In the genomic region with DNA sequence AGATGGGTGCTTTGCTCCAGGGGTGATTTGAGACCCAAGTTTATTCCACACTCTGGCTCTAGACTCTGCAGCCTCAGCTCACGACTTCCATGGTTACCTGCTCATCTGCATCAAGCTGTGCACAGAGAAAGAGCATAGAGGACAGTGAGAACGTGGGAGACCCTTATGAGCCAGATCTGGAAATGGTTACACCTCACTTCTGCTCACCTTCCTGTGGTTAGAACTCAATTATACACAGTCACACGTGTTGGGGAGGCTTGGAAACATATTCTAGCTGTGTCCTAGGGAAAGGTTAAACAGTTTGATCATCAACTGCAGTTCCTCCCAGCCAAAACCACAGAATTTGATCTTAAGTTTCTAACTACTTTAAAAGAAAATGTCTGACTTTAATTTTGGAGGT, we compare ENCODE assay signal across 20 cellular contexts. TPM values are rescaled to one million over a fixed set of nuclear protein-coding genes. Genes with fewer than 3 reads are reported as not detected.
DNase-seq lines count a peak whose midpoint lies in the region; ATAC-seq, FAIRE-seq and TF ChIP-seq lines count a peak whose summit lies in the region.
"Had no signal": no experiment of that assay in that cellular context is flagged by ENCODE, and none has a peak within 500 bp of the region (broad histone marks: within the 10 kb centered on the region; RNA-seq: fewer than 3 reads in every experiment).

No MANE protein-coding gene starts in this region.

- peaks cover 0 to 22% (median 9%) of the 10 kb centered on the region in 4 donors for H3K36me3 ChIP-seq in liver (ENCODE audit: control insufficient read depth in 4 of 4, insufficient read depth in 3 of 4, low read depth in 1 of 4, low read length in 3 of 4)
- H3K36me3 ChIP-seq in HepG2 (replicated peaks in 1 of 2; ENCODE audit: control insufficient read depth in 1 of 2, insufficient read depth in 2 of 2, low read length in 2 of 2) = no peaks in the 10 kb centered on the region
- no peaks in the 10 kb centered on the region for H3K36me3 ChIP-seq in K562 (ENCODE audit: control insufficient read depth, insufficient read depth, low read length)
- H3K36me3 ChIP-seq: BLaER1 treated with 17β-estradiol and CSF1 and Interleukin-3, amounts not matched to agents 10 nM and 100 nM; Peyer's patch had no signal

- peak overlapping the region; percentile 69 to 70 for H3K9ac ChIP-seq in liver (ENCODE audit: low read depth in 1 of 2, low read length in 2 of 2)
- H3K9ac ChIP-seq in HepG2 (ENCODE audit: insufficient read depth, low read depth, low read length) = no peak overlapping the region
- no peak overlapping the region for H3K9ac ChIP-seq in K562 (ENCODE audit: insufficient read depth in 1 of 2, low read depth in 2 of 2, low read length in 2 of 2)
- H3K9ac ChIP-seq: BLaER1 treated with 17β-estradiol and CSF1 and Interleukin-3, amounts not matched to agents 10 nM and 100 nM; GM23248; KMS-11 had no signal

- peaks cover 4% of the 10 kb centered on the region for H3K27me3 Mint-ChIP-seq in T-helper 1 cell treated with Interleukin-12 subunit alpha and Interleukin-12 subunit beta and Interleukin-4 antibody, amounts not matched to agents 30 μg/mL and 1 μg/mL, for 36 hours (ENCODE audit: low read depth)
- peaks cover 6 to 22% of the 10 kb centered on the region in 2 donors for H3K27me3 Mint-ChIP-seq in stimulated activated naive B cell treated with anti-CD40 and anti-IgM and Interleukin-4, amounts not matched to agents 10 μg/mL and 1 μg/mL and 100 μg/mL, for 72 hours

- no peaks in the 10 kb centered on the region for H3K27me3 ChIP-seq in liver (ENCODE audit: control insufficient read depth in 4 of 4, insufficient read depth in 4 of 4, low read length in 3 of 4)
- H3K27me3 ChIP-seq in HepG2 (ENCODE audit: control insufficient read depth in 1 of 2, insufficient read depth in 2 of 2, low read length in 2 of 2) = no peaks in the 10 kb centered on the region
- peaks cover 7 to 22% of the 10 kb centered on the region in 2 experiments; a peak in 3 of 5 replicates for H3K27me3 ChIP-seq in K562 (ENCODE audit: control insufficient read depth in 2 of 2, insufficient read depth in 2 of 2, low read length in 2 of 2)
- H3K27me3 ChIP-seq: BLaER1 treated with 17β-estradiol and CSF1 and Interleukin-3, amounts not matched to agents 10 nM and 100 nM; Peyer's patch had no signal

- H3K4me1 ChIP-seq in liver (ENCODE audit: control insufficient read depth in 4 of 4, insufficient read depth in 4 of 4, low read length in 3 of 4) (peaks cover 3 to 65% (median 43%) of the 10 kb centered on the region in 4 donors), HepG2 (ENCODE audit: insufficient read depth, low read length) (peaks cover 20% of the 10 kb centered on the region), K562 (replicated peaks in 1 of 2; ENCODE audit: control insufficient read depth in 2 of 2, insufficient read depth in 2 of 2, low read length in 2 of 2) (peaks cover 0 to 7% of the 10 kb centered on the region in 2 experiments; a peak in 2 of 5 replicates)
- H3K4me1 ChIP-seq: Peyer's patch had no signal

- TF ChIP-seq RAD21 in liver (IDR thresholded peaks at IDR 0.05) (no peak), HepG2 (CRISPR knock-in tag; IDR thresholded peaks at IDR 0.05) (no peak), K562 (CRISPR knock-in tag; conservative IDR thresholded peaks at IDR 0.05 in 1 of 2, IDR thresholded peaks at IDR 0.05 in 1 of 2) (no peak)

- H3K9me3 ChIP-seq in liver (ENCODE audit: control insufficient read depth in 4 of 4, low read length in 3 of 4) (no peaks in the 10 kb centered on the region), HepG2 (ENCODE audit: low read length) (no peaks in the 10 kb centered on the region), K562 (replicated peaks; ENCODE audit: control insufficient read depth, insufficient read depth, low read depth, low read length) (no peaks in the 10 kb centered on the region)
- H3K9me3 ChIP-seq: Peyer's patch had no signal

- H3K27ac ChIP-seq in liver (ENCODE audit: low read depth in 1 of 2, low read length in 2 of 2) (peak overlapping the region; percentile 48 to 82), HepG2 (ENCODE audit: extremely low read length, insufficient read depth, low read length) (no peak overlapping the region), K562 (ENCODE audit: extremely low read depth, low read depth, low read length) (no peak overlapping the region)
- H3K27ac ChIP-seq: BLaER1 treated with 17β-estradiol and CSF1 and Interleukin-3, amounts not matched to agents 10 nM and 100 nM; GM23248; HL-60; KMS-11; Peyer's patch had no signal

- CTCF ChIA-PET in HepG2 (lab: Yijun Ruan, JAX; ENCODE audit: low intra/inter-chr PET ratio, low total read pairs) = no interaction called here
- CTCF ChIA-PET in K562 (lab: Yijun Ruan, JAX; ENCODE audit: low intra/inter-chr PET ratio) = no interaction called here

- POLR2A ChIA-PET in HepG2 (lab: Yijun Ruan, JAX) (no interaction called here), K562 (lab: Yijun Ruan, JAX) (interaction anchor here (1.2 kb wide), 3 partner anchors 9 to 141 kb away, joined by 3 to 4 read pairs (median 3); a partner anchor contains a TSS)

- DNase-seq in T-helper 1 cell (no peak), HepG2 (ENCODE audit: low spot score) (no peak), K562 (ENCODE audit: extremely low read depth in 1 of 4, low spot score in 3 of 4) (no peak), NCI-H345 treated with DMSO at 0.1 percent for 48 hours (lab: John Stamatoyannopoulos, UW; ENCODE audit: unreplicated experiment) (no peak)
- no peak for DNase-seq in stimulated activated naive B cell treated with anti-CD40 and anti-IgM and Interleukin-4, amounts not matched to agents 10 μg/mL and 1 μg/mL and 100 μg/mL, for 72 hours
- DNase-seq: GM23248, MM.1S, NCI-H1105 treated with DMSO at 0.1 percent for 48 hours, NCI-H446 treated with DMSO at 0.1 percent for 48 hours, NCI-H748 treated with DMSO at 0.1 percent for 48 hours, Peyer's patch, SHP77 had no signal

- TF ChIP-seq EP300 in HepG2 (IDR thresholded peaks at IDR 0.05; ENCODE audit: low read depth in 2 of 2, low read length in 2 of 2) (no peak), HepG2 (CRISPR knock-in tag; IDR thresholded peaks at IDR 0.05; ENCODE audit: borderline replicate concordance) (no peak), K562 (IDR thresholded peaks at IDR 0.05; ENCODE audit: low read length) (no peak)

- intact Hi-C loops in HepG2 (cut with micrococcal nuclease; ENCODE audit: unreplicated experiment) = no loop called here
- intact Hi-C loops in K562 (cut with micrococcal nuclease) = no loop called here

- no TSS peak for BruUV-seq in HepG2 (replicated peaks; lab: Mats Ljungman, UMichigan)
- no TSS peak for BruUV-seq in K562 (replicated peaks; lab: Mats Ljungman, UMichigan)

- H3K4me3 ChIP-seq in liver (ENCODE audit: low read depth in 1 of 3, low read length in 3 of 3) (peak overlapping the region; percentile 47 to 82 (median 69)), HepG2 (replicated peaks in 1 of 3; ENCODE audit: insufficient read depth in 1 of 3, low read depth in 2 of 3, low read length in 3 of 3) (no peak overlapping the region), K562 (no peak overlapping the region)
- H3K4me3 ChIP-seq: BLaER1 treated with 17β-estradiol and CSF1 and Interleukin-3, amounts not matched to agents 10 nM and 100 nM; GM23248; Peyer's patch had no signal

- peaks cover 38% of the 10 kb centered on the region for H3K4me1 Mint-ChIP-seq in T-helper 1 cell treated with Interleukin-12 subunit alpha and Interleukin-12 subunit beta and Interleukin-4 antibody, amounts not matched to agents 30 μg/mL and 1 μg/mL, for 36 hours (ENCODE audit: low read depth)
- H3K4me1 Mint-ChIP-seq in stimulated activated naive B cell treated with anti-CD40 and anti-IgM and Interleukin-4, amounts not matched to agents 10 μg/mL and 1 μg/mL and 100 μg/mL, for 72 hours = peaks cover 3 to 6% of the 10 kb centered on the region in 2 donors

- no peak for TF ChIP-seq POLR2A in HepG2 (IDR thresholded peaks at IDR 0.05; ENCODE audit: insufficient read depth in 1 of 2, low read depth in 2 of 2, low read length in 2 of 2)
- TF ChIP-seq POLR2A in K562 (conservative IDR thresholded peaks at IDR 0.05) = no peak

- no peaks in the 10 kb centered on the region for H4K20me1 ChIP-seq in HepG2 (ENCODE audit: insufficient read depth, low read length)
- no peaks in the 10 kb centered on the region for H4K20me1 ChIP-seq in K562 (replicated peaks; ENCODE audit: control insufficient read depth, insufficient read depth, low read length)
- H4K20me1 ChIP-seq: BLaER1 treated with 17β-estradiol and CSF1 and Interleukin-3, amounts not matched to agents 10 nM and 100 nM had no signal

- H3K27ac Mint-ChIP-seq in T-helper 1 cell treated with Interleukin-12 subunit alpha and Interleukin-12 subunit beta and Interleukin-4 antibody, amounts not matched to agents 30 μg/mL and 1 μg/mL, for 36 hours = peak overlapping the region; percentile 12
- no peak overlapping the region for H3K27ac Mint-ChIP-seq in stimulated activated naive B cell treated with anti-CD40 and anti-IgM and Interleukin-4, amounts not matched to agents 10 μg/mL and 1 μg/mL and 100 μg/mL, for 72 hours

- H2AFZ ChIP-seq in HepG2 (ENCODE audit: low read length) (no peak overlapping the region), K562 (ENCODE audit: low read depth, low read length) (no peak overlapping the region)
- H2AFZ ChIP-seq: GM23248 had no signal

- WGBS in liver = 19% methylated on average over 3 of the region's 3 CpGs
- WGBS in HepG2 (ENCODE audit: low lambda C conversion rate) = 69% methylated on average over 3 of the region's 3 CpGs
- WGBS in K562 (ENCODE audit: insufficient coverage, low coverage, missing lambda C conversion rate) = 3% methylated on average over 3 of the region's 3 CpGs

- TF ChIP-seq CTCF in liver (IDR thresholded peaks at IDR 0.05; ENCODE audit: low read depth, low read length, missing input control) (no peak), HepG2 (CRISPR knock-in tag; IDR thresholded peaks at IDR 0.05) (no peak), K562 (IDR thresholded peaks at IDR 0.05 in 2 of 3, conservative IDR thresholded peaks at IDR 0.05 in 1 of 3; ENCODE audit: insufficient read depth in 2 of 3, low read depth in 1 of 3, low read length in 3 of 3) (no peak)

- H3K36me3 Mint-ChIP-seq in T-helper 1 cell treated with Interleukin-12 subunit alpha and Interleukin-12 subunit beta and Interleukin-4 antibody, amounts not matched to agents 30 μg/mL and 1 μg/mL, for 36 hours (ENCODE audit: low read depth) = no peaks in the 10 kb centered on the region
- H3K36me3 Mint-ChIP-seq in stimulated activated naive B cell treated with anti-CD40 and anti-IgM and Interleukin-4, amounts not matched to agents 10 μg/mL and 1 μg/mL and 100 μg/mL, for 72 hours = no peaks in the 10 kb centered on the region

- H3K4me2 ChIP-seq in HepG2 (ENCODE audit: low read depth, low read length) (no peak overlapping the region), K562 (ENCODE audit: insufficient read depth, low read length) (no peak overlapping the region)
- H3K4me2 ChIP-seq: KMS-11 had no signal

- FAIRE-seq in HepG2 (lab: Jason Lieb, UNC) = no peak
- peak; percentile 11 for FAIRE-seq in K562 (lab: Jason Lieb, UNC)
- FAIRE-seq: GM19239 had no signal

- ATAC-seq in HepG2 (no peak), K562 (no peak), HG03108 (IDR thresholded peaks at IDR 0.05; ENCODE audit: unreplicated experiment) (no peak)
- peak; percentile 20 to 34 for ATAC-seq in stimulated activated naive B cell treated with anti-CD40 and anti-IgM and Interleukin-4, amounts not matched to agents 10 μg/mL and 1 μg/mL and 100 μg/mL, for 72 hours (replicated peaks)

- H3K79me2 ChIP-seq in HepG2 (ENCODE audit: insufficient read depth, low read length) = no peaks in the 10 kb centered on the region
- H3K79me2 ChIP-seq in K562 (ENCODE audit: control insufficient read depth, insufficient read depth, low read length) = no peaks in the 10 kb centered on the region

- in situ Hi-C loops in HepG2 (cut with HindIII; ENCODE audit: extremely low pct_ligation_motif_present, low pct_unique_long_range_greater_than_20kb) (no loop called here), K562 (cut with MboI) (no loop called here)

- H3K4me3 Mint-ChIP-seq in T-helper 1 cell treated with Interleukin-12 subunit alpha and Interleukin-12 subunit beta and Interleukin-4 antibody, amounts not matched to agents 30 μg/mL and 1 μg/mL, for 36 hours = no peak overlapping the region
- no peak overlapping the region for H3K4me3 Mint-ChIP-seq in stimulated activated naive B cell treated with anti-CD40 and anti-IgM and Interleukin-4, amounts not matched to agents 10 μg/mL and 1 μg/mL and 100 μg/mL, for 72 hours

- H3K9me1 ChIP-seq in K562 (ENCODE audit: control insufficient read depth, insufficient read depth, low read length) = no peaks in the 10 kb centered on the region

- H3K9me3 Mint-ChIP-seq in T-helper 1 cell treated with Interleukin-12 subunit alpha and Interleukin-12 subunit beta and Interleukin-4 antibody, amounts not matched to agents 30 μg/mL and 1 μg/mL, for 36 hours = peaks cover 4% of the 10 kb centered on the region
- H3K9me3 Mint-ChIP-seq in stimulated activated naive B cell treated with anti-CD40 and anti-IgM and Interleukin-4, amounts not matched to agents 10 μg/mL and 1 μg/mL and 100 μg/mL, for 72 hours = peaks cover 0 to 3% of the 10 kb centered on the region in 2 donors

RNA-seq across cellular contexts. Expression of a gene that starts 1.8 kb away (rescaled TPM):
- total RNA-seq in liver (10 to 100 TPM in 1 of 2 donors, 1 to 10 TPM in 1; 3.1 to 10.8 TPM), HepG2 (2016; rRNA removed; fragmentation: Illumina TruSeq; extraction: Trizol) (1.3 and 2.1 TPM in 2 replicates), K562 (2014; rRNA removed) (not detected in 2 replicates), K562 (2014; rRNA removed; fragmentation: Illumina TruSeq; extraction: Trizol) (not detected in 2 replicates), K562 (2015; rRNA removed; fragmentation: Illumina TruSeq; extraction: Trizol) (not detected in 2 replicates), K562 (2021) (not detected in 2 replicates)
- polyA plus RNA-seq in liver (10 to 100 TPM in 1 of 2 donors, 1 to 10 TPM in 1; 8.0 to 28.6 TPM), HepG2 (2011; rRNA removed) (3.1 and 4.4 TPM in 2 replicates), K562 (2011; rRNA removed) (not detected in 2 replicates), K562 (2014; fragmentation: Illumina TruSeq; extraction: Trizol) (not detected in 2 replicates), K562 (2014; fragmentation: Nextera tagmentation; extraction: Ambion mirVana) (not detected), K562 (2014; rRNA removed) (not detected in 2 replicates)
- 0.18 and 0.20 TPM in 2 replicates for total RNA-seq in HepG2 (2016; cell fraction: cytosol; rRNA removed; fragmentation: Illumina TruSeq; extraction: Trizol; ENCODE audit: low read depth)
- 0.98 and 1.9 TPM in 2 replicates for total RNA-seq in HepG2 (2016; cell fraction: insoluble cytoplasmic fraction; rRNA removed; fragmentation: Illumina TruSeq; extraction: Trizol)
- total RNA-seq in HepG2 (2016; cell fraction: membrane; rRNA removed; fragmentation: Illumina TruSeq; extraction: Trizol) = 0.69 and 0.74 TPM in 2 replicates
- total RNA-seq in HepG2 (2016; cell fraction: nucleus; rRNA removed; fragmentation: Illumina TruSeq; extraction: Trizol) = 2.6 and 3.1 TPM in 2 replicates
- 1.9 and 2.3 TPM in 2 replicates for polyA plus RNA-seq in HepG2 (2011; cell fraction: cytosol; rRNA removed)
- 4.9 and 6.3 TPM in 2 replicates for polyA plus RNA-seq in HepG2 (2011; cell fraction: nucleus; rRNA removed)
- polyA plus RNA-seq in HepG2 (2012) = 3.8 and 4.3 TPM in 2 replicates
- 0.59 and 0.63 TPM in 2 replicates for polyA plus RNA-seq in HepG2 (2016; cell fraction: cytosol; fragmentation: Illumina TruSeq; extraction: Trizol; ENCODE audit: low read depth)
- 1.4 and 1.7 TPM in 2 replicates for polyA plus RNA-seq in HepG2 (2016; cell fraction: insoluble cytoplasmic fraction; fragmentation: Illumina TruSeq; extraction: Trizol; ENCODE audit: low read depth)
- polyA plus RNA-seq in HepG2 (2016; cell fraction: membrane; fragmentation: Illumina TruSeq; extraction: Trizol; ENCODE audit: low read depth) = 1.0 and 1.1 TPM in 2 replicates
- 5.6 and 6.6 TPM in 2 replicates for polyA plus RNA-seq in HepG2 (2016; cell fraction: nucleus; fragmentation: Illumina TruSeq; extraction: Trizol; ENCODE audit: insufficient read depth, low read depth)
- 0.28 and 1.4 TPM in 2 replicates for polyA minus RNA-seq in HepG2 (2011; rRNA and poly(A)+ RNA removed; ENCODE audit: low replicate concordance)
- 0.53 and 0.59 TPM in 2 replicates for polyA minus RNA-seq in HepG2 (2011; cell fraction: cytosol; rRNA and poly(A)+ RNA removed)
- polyA minus RNA-seq in HepG2 (2011; cell fraction: nucleus; rRNA and poly(A)+ RNA removed) = 1.6 and 2.6 TPM in 2 replicates
- not detected in 2 replicates for total RNA-seq in K562 (2011; cell fraction: chromatin; rRNA removed; ENCODE audit: low replicate concordance)
- not detected in 2 replicates for total RNA-seq in K562 (2011; cell fraction: nucleolus; rRNA removed)
- total RNA-seq in K562 (2011; cell fraction: nucleoplasm; rRNA removed) = not detected in 2 replicates
- polyA plus RNA-seq in K562 (2011; cell fraction: cytosol; rRNA removed) = not detected in 2 replicates
- not detected in 2 replicates for polyA plus RNA-seq in K562 (2011; cell fraction: nucleus; rRNA removed)
- not detected in 2 replicates for polyA plus RNA-seq in K562 (2012)
- not detected in 2 replicates for polyA minus RNA-seq in K562 (2011; rRNA and poly(A)+ RNA removed)
- polyA minus RNA-seq in K562 (2011; cell fraction: cytosol; rRNA and poly(A)+ RNA removed) = not detected in 2 replicates
- not detected in 2 replicates for polyA minus RNA-seq in K562 (2011; cell fraction: nucleus; rRNA and poly(A)+ RNA removed)
- total RNA-seq: GM23248, Peyer's patch had no signal
- polyA plus RNA-seq: GM23248 had no signal

RNA-seq across cellular contexts. Expression of a gene that starts 23.8 kb away (rescaled TPM):
- total RNA-seq in liver = 100 to 1,000 TPM in 1 of 2 donors, 10 to 100 TPM in 1; 41.8 to 139 TPM
- polyA plus RNA-seq in liver = 100 to 1,000 TPM; 315 to 837 TPM
- 0.11 TPM in 1 of 2 replicates, not detected in the other for total RNA-seq in HepG2 (2016; rRNA removed; fragmentation: Illumina TruSeq; extraction: Trizol)
- total RNA-seq in HepG2 (2016; cell fraction: cytosol; rRNA removed; fragmentation: Illumina TruSeq; extraction: Trizol; ENCODE audit: low read depth) = not detected in 2 replicates
- total RNA-seq in HepG2 (2016; cell fraction: insoluble cytoplasmic fraction; rRNA removed; fragmentation: Illumina TruSeq; extraction: Trizol) = 0.11 TPM in 1 of 2 replicates, not detected in the other
- total RNA-seq in HepG2 (2016; cell fraction: membrane; rRNA removed; fragmentation: Illumina TruSeq; extraction: Trizol) = not detected in 2 replicates
- not detected in 2 replicates for total RNA-seq in HepG2 (2016; cell fraction: nucleus; rRNA removed; fragmentation: Illumina TruSeq; extraction: Trizol)
- polyA plus RNA-seq in HepG2 (2011; rRNA removed) = 0.09 and 0.12 TPM in 2 replicates
- polyA plus RNA-seq in HepG2 (2011; cell fraction: cytosol; rRNA removed) = 0.07 and 0.09 TPM in 2 replicates
- 0.11 and 0.16 TPM in 2 replicates for polyA plus RNA-seq in HepG2 (2011; cell fraction: nucleus; rRNA removed)
- 0.80 TPM in 2 replicates for polyA plus RNA-seq in HepG2 (2012)
- 0.08 TPM in 1 of 2 replicates, not detected in the other for polyA plus RNA-seq in HepG2 (2016; cell fraction: cytosol; fragmentation: Illumina TruSeq; extraction: Trizol; ENCODE audit: low read depth)
- not detected in 2 replicates for polyA plus RNA-seq in HepG2 (2016; cell fraction: insoluble cytoplasmic fraction; fragmentation: Illumina TruSeq; extraction: Trizol; ENCODE audit: low read depth)
- polyA plus RNA-seq in HepG2 (2016; cell fraction: membrane; fragmentation: Illumina TruSeq; extraction: Trizol; ENCODE audit: low read depth) = 0.09 TPM in 1 of 2 replicates, not detected in the other
- polyA plus RNA-seq in HepG2 (2016; cell fraction: nucleus; fragmentation: Illumina TruSeq; extraction: Trizol; ENCODE audit: insufficient read depth, low read depth) = 0.52 TPM in 1 of 2 replicates, not detected in the other
- 0.06 TPM in 1 of 2 replicates, not detected in the other for polyA minus RNA-seq in HepG2 (2011; rRNA and poly(A)+ RNA removed; ENCODE audit: low replicate concordance)
- polyA minus RNA-seq in HepG2 (2011; cell fraction: cytosol; rRNA and poly(A)+ RNA removed) = not detected in 2 replicates
- polyA minus RNA-seq in HepG2 (2011; cell fraction: nucleus; rRNA and poly(A)+ RNA removed) = not detected in 2 replicates
- not detected in 2 replicates for total RNA-seq in K562 (2011; cell fraction: chromatin; rRNA removed; ENCODE audit: low replicate concordance)
- total RNA-seq in K562 (2011; cell fraction: nucleolus; rRNA removed) = not detected in 2 replicates
- total RNA-seq in K562 (2011; cell fraction: nucleoplasm; rRNA removed) = not detected in 2 replicates
- not detected in 2 replicates for total RNA-seq in K562 (2014; rRNA removed)
- total RNA-seq in K562 (2014; rRNA removed; fragmentation: Illumina TruSeq; extraction: Trizol) = not detected in 2 replicates
- not detected in 2 replicates for total RNA-seq in K562 (2015; rRNA removed; fragmentation: Illumina TruSeq; extraction: Trizol)
- not detected in 2 replicates for total RNA-seq in K562 (2021)
- polyA plus RNA-seq in K562 (2011; rRNA removed) = not detected in 2 replicates
- polyA plus RNA-seq in K562 (2011; cell fraction: cytosol; rRNA removed) = not detected in 2 replicates
- not detected in 2 replicates for polyA plus RNA-seq in K562 (2011; cell fraction: nucleus; rRNA removed)
- polyA plus RNA-seq in K562 (2012) = 0.04 TPM in 1 of 2 replicates, not detected in the other
- polyA plus RNA-seq in K562 (2014; fragmentation: Illumina TruSeq; extraction: Trizol) = not detected in 2 replicates
- not detected for polyA plus RNA-seq in K562 (2014; fragmentation: Nextera tagmentation; extraction: Ambion mirVana)
- polyA plus RNA-seq in K562 (2014; rRNA removed) = not detected in 2 replicates
- not detected in 2 replicates for polyA minus RNA-seq in K562 (2011; rRNA and poly(A)+ RNA removed)
- polyA minus RNA-seq in K562 (2011; cell fraction: cytosol; rRNA and poly(A)+ RNA removed) = not detected in 2 replicates
- polyA minus RNA-seq in K562 (2011; cell fraction: nucleus; rRNA and poly(A)+ RNA removed) = not detected in 2 replicates
- total RNA-seq: A172, GM23248, Peyer's patch had no signal
- polyA plus RNA-seq: GM23248 had no signal

RNA-seq across cellular contexts. Expression of a gene that starts 29.2 kb away (rescaled TPM):
- total RNA-seq in liver (1,000 to 10,000 TPM in 1 of 2 donors, 100 to 1,000 TPM in 1; 965 to 4,470 TPM), HepG2 (2016; rRNA removed; fragmentation: Illumina TruSeq; extraction: Trizol) (916 and 2,043 TPM in 2 replicates), K562 (2014; rRNA removed) (not detected in 2 replicates), K562 (2014; rRNA removed; fragmentation: Illumina TruSeq; extraction: Trizol) (not detected in 2 replicates), K562 (2015; rRNA removed; fragmentation: Illumina TruSeq; extraction: Trizol) (not detected in 2 replicates), K562 (2021) (0.69 and 1.2 TPM in 2 replicates)
- polyA plus RNA-seq in liver (1,000 to 10,000 TPM; 1,784 to 2,316 TPM), HepG2 (2011; rRNA removed) (19,152 and 25,909 TPM in 2 replicates), K562 (2011; rRNA removed) (not detected in 2 replicates), K562 (2014; fragmentation: Illumina TruSeq; extraction: Trizol) (not detected in 2 replicates), K562 (2014; fragmentation: Nextera tagmentation; extraction: Ambion mirVana) (not detected), K562 (2014; rRNA removed) (not detected in 2 replicates)
- total RNA-seq in HepG2 (2016; cell fraction: cytosol; rRNA removed; fragmentation: Illumina TruSeq; extraction: Trizol; ENCODE audit: low read depth) = 471 and 481 TPM in 2 replicates
- total RNA-seq in HepG2 (2016; cell fraction: insoluble cytoplasmic fraction; rRNA removed; fragmentation: Illumina TruSeq; extraction: Trizol) = 804 and 2,090 TPM in 2 replicates
- total RNA-seq in HepG2 (2016; cell fraction: membrane; rRNA removed; fragmentation: Illumina TruSeq; extraction: Trizol) = 901 and 919 TPM in 2 replicates
- total RNA-seq in HepG2 (2016; cell fraction: nucleus; rRNA removed; fragmentation: Illumina TruSeq; extraction: Trizol) = 1,485 and 1,705 TPM in 2 replicates
- 20,098 and 20,625 TPM in 2 replicates for polyA plus RNA-seq in HepG2 (2011; cell fraction: cytosol; rRNA removed)
- 9,439 and 11,951 TPM in 2 replicates for polyA plus RNA-seq in HepG2 (2011; cell fraction: nucleus; rRNA removed)
- 11,866 and 12,118 TPM in 2 replicates for polyA plus RNA-seq in HepG2 (2012)
- polyA plus RNA-seq in HepG2 (2016; cell fraction: cytosol; fragmentation: Illumina TruSeq; extraction: Trizol; ENCODE audit: low read depth) = 786 and 806 TPM in 2 replicates
- 1,066 and 1,282 TPM in 2 replicates for polyA plus RNA-seq in HepG2 (2016; cell fraction: insoluble cytoplasmic fraction; fragmentation: Illumina TruSeq; extraction: Trizol; ENCODE audit: low read depth)
- polyA plus RNA-seq in HepG2 (2016; cell fraction: membrane; fragmentation: Illumina TruSeq; extraction: Trizol; ENCODE audit: low read depth) = 1,111 and 1,147 TPM in 2 replicates
- polyA plus RNA-seq in HepG2 (2016; cell fraction: nucleus; fragmentation: Illumina TruSeq; extraction: Trizol; ENCODE audit: insufficient read depth, low read depth) = 3,176 and 3,280 TPM in 2 replicates
- 2.8 and 6,182 TPM in 2 replicates for polyA minus RNA-seq in HepG2 (2011; rRNA and poly(A)+ RNA removed; ENCODE audit: low replicate concordance)
- polyA minus RNA-seq in HepG2 (2011; cell fraction: cytosol; rRNA and poly(A)+ RNA removed) = 4,116 and 5,679 TPM in 2 replicates
- polyA minus RNA-seq in HepG2 (2011; cell fraction: nucleus; rRNA and poly(A)+ RNA removed) = 1,476 and 2,466 TPM in 2 replicates
- total RNA-seq in K562 (2011; cell fraction: chromatin; rRNA removed; ENCODE audit: low replicate concordance) = not detected in 2 replicates
- not detected in 2 replicates for total RNA-seq in K562 (2011; cell fraction: nucleolus; rRNA removed)
- not detected in 2 replicates for total RNA-seq in K562 (2011; cell fraction: nucleoplasm; rRNA removed)
- polyA plus RNA-seq in K562 (2011; cell fraction: cytosol; rRNA removed) = not detected in 2 replicates
- 0.14 TPM in 1 of 2 replicates, not detected in the other for polyA plus RNA-seq in K562 (2011; cell fraction: nucleus; rRNA removed)
- 0.06 TPM in 1 of 2 replicates, not detected in the other for polyA plus RNA-seq in K562 (2012)
- polyA minus RNA-seq in K562 (2011; rRNA and poly(A)+ RNA removed) = not detected in 2 replicates
- 27.8 TPM in 1 of 2 replicates, not detected in the other for polyA minus RNA-seq in K562 (2011; cell fraction: cytosol; rRNA and poly(A)+ RNA removed)
- not detected in 2 replicates for polyA minus RNA-seq in K562 (2011; cell fraction: nucleus; rRNA and poly(A)+ RNA removed)
- total RNA-seq: A172, GM23248, Peyer's patch had no signal
- polyA plus RNA-seq: GM23248 had no signal

Comparison
In these comparisons a context has a peak if more than half of its experiments do, and no peak if none do; other contexts are left out.
1. H3K27ac ChIP-seq: peak in liver (2 of 2); none in HepG2 (single experiment) and K562 (single experiment).
2. H3K4me3 ChIP-seq: peak in liver (3 of 3); none in HepG2 (0 of 3) and K562 (single experiment).
3. H3K9ac ChIP-seq: peak in liver (2 of 2); none in HepG2 (single experiment) and K562 (0 of 2).
4. RNA of a gene that starts 23.8 kb away (total RNA-seq): 41.8 to 139 TPM in liver; 0.11 TPM in HepG2 and not detected in K562; every median in the first group is over 10 times any median in the second.
5. ATAC-seq: peak in stimulated activated naive B cell treated with anti-CD40 and anti-IgM and Interleukin-4, amounts not matched to agents 10 μg/mL and 1 μg/mL and 100 μg/mL, for 72 hours (2 of 2); none in HepG2 (single experiment), K562 (single experiment) and HG03108 (single experiment).
6. RNA of a gene that starts 29.2 kb away (total RNA-seq): 965 to 4,470 TPM in liver and 471 to 2,090 TPM in HepG2; 0.69 to 1.2 TPM in K562; every median in the first group is over 100 times any median in the second.